Comparison of ENCODE assay signal across 8 cellular contexts in the genomic region with DNA sequence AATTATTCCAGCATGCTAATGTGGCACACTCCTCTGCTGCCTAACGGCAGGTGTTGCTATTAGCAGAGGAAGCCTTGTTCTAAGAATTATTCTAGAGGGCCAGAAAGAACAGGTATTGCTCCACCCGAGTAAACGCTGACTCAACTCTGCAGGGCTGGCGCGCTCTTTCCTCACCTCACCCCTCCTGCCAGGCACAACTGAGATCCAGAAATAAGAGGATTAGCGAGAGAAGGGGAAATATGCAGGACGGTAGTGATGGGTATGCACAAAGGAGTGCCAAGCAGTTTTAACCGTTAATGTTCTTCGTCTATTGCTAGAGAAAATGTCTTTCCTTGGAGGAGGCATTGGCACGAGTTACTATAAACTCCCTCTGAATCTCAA. TPM values are rescaled to one million over a fixed set of nuclear protein-coding genes. Genes with fewer than 3 reads are reported as not detected.
DNase-seq lines count a peak whose midpoint lies in the region; ATAC-seq, FAIRE-seq and TF ChIP-seq lines count a peak whose summit lies in the region.

No MANE protein-coding gene starts in this region.

- H3K9me3 Mint-ChIP-seq in activated naive CD8-positive, alpha-beta T cell treated with anti-CD3 and anti-CD28 coated beads, Interleukin-2, amount 10 ng/mL, durations not matched to agents 7 days and 5 days: no peaks in the 10 kb centered on the region

- H3K9me3 ChIP-seq in HUES6 (ENCODE audit: control insufficient read depth, insufficient read depth, low read depth, low read length) (no peaks in the 10 kb centered on the region), kidney (ENCODE audit: control insufficient read depth in 1 of 2, low read length in 2 of 2) (no peaks in the 10 kb centered on the region), suprapubic skin (no peaks in the 10 kb centered on the region)

- H3K4me1 ChIP-seq in HUES6 (ENCODE audit: control insufficient read depth, insufficient read depth, low read length) (peaks cover 5% of the 10 kb centered on the region; the same call in 1 of the 2 replicates), kidney (ENCODE audit: control insufficient read depth in 1 of 2, insufficient read depth in 1 of 2, low read depth in 1 of 2, low read length in 2 of 2) (no peaks in the 10 kb centered on the region), suprapubic skin (peaks cover 15% of the 10 kb centered on the region)

- no peak overlapping the region for H3K27ac ChIP-seq in HUES6 (ENCODE audit: low read depth, low read length)
- H3K27ac ChIP-seq in kidney (ENCODE audit: low read depth in 2 of 2, low read length in 2 of 2): peak overlapping the region; percentile 79 to 86
- H3K27ac ChIP-seq in suprapubic skin: peak overlapping the region; percentile 6

- TF ChIP-seq POLR2A in suprapubic skin (IDR thresholded peaks at IDR 0.05): no peak

- DNase-seq in activated naive CD8-positive, alpha-beta T cell treated with anti-CD3 and anti-CD28 coated beads, Interleukin-2, amount 10 ng/mL, durations not matched to agents 7 days and 5 days: no peak
- DNase-seq in kidney (peak; percentile 87), suprapubic skin (ENCODE audit: low spot score in 2 of 2) (no peak), NCI-H446 (lab: John Stamatoyannopoulos, UW) (no peak), Kasumi-1 (lab: John Stamatoyannopoulos, UW) (no peak)
- no peak for DNase-seq in activated CD4-positive, alpha-beta T cell treated with anti-CD3 and anti-CD28 coated beads, Interleukin-2, amount 50 U/mL, for 4 hours

- H3K27ac Mint-ChIP-seq in activated naive CD8-positive, alpha-beta T cell treated with anti-CD3 and anti-CD28 coated beads, Interleukin-2, amount 10 ng/mL, durations not matched to agents 7 days and 5 days: no peak overlapping the region

- H3K4me3 Mint-ChIP-seq in activated naive CD8-positive, alpha-beta T cell treated with anti-CD3 and anti-CD28 coated beads, Interleukin-2, amount 10 ng/mL, durations not matched to agents 7 days and 5 days: peak overlapping the region; percentile 86

- POLR2A ChIA-PET in activated naive CD8-positive, alpha-beta T cell treated with anti-CD3 and anti-CD28 coated beads, Interleukin-2, amount 10 ng/mL, durations not matched to agents 7 days and 5 days (lab: Charles Lee): no interaction called here

- H3K36me3 ChIP-seq in HUES6 (ENCODE audit: control insufficient read depth, insufficient read depth, low read length) (no peaks in the 10 kb centered on the region), kidney (ENCODE audit: control insufficient read depth in 1 of 2, insufficient read depth in 2 of 2, low read length in 2 of 2) (no peaks in the 10 kb centered on the region), suprapubic skin (no peaks in the 10 kb centered on the region)

- H3K4me1 Mint-ChIP-seq in activated naive CD8-positive, alpha-beta T cell treated with anti-CD3 and anti-CD28 coated beads, Interleukin-2, amount 10 ng/mL, durations not matched to agents 7 days and 5 days: peaks cover 22% of the 10 kb centered on the region

- H3K27me3 ChIP-seq in HUES6 (ENCODE audit: control insufficient read depth, insufficient read depth, low read length): peaks cover 58% of the 10 kb centered on the region
- H3K27me3 ChIP-seq in suprapubic skin: peaks cover 20% of the 10 kb centered on the region

- H3K4me3 ChIP-seq in HUES6 (ENCODE audit: low read depth, low read length) (peak overlapping the region; percentile 58), kidney (ENCODE audit: low read length in 2 of 2) (peak overlapping the region; percentile 78 to 79), suprapubic skin (peak overlapping the region; percentile 54)

- no peak for FAIRE-seq in kidney (lab: Jason Lieb, UNC)

- no peak for TF ChIP-seq CTCF in kidney (IDR thresholded peaks at IDR 0.05; ENCODE audit: borderline replicate concordance, extremely low read depth, insufficient read depth)
- TF ChIP-seq CTCF in suprapubic skin (IDR thresholded peaks at IDR 0.05): no peak

- H3K27me3 Mint-ChIP-seq in activated naive CD8-positive, alpha-beta T cell treated with anti-CD3 and anti-CD28 coated beads, Interleukin-2, amount 10 ng/mL, durations not matched to agents 7 days and 5 days: peaks cover 54% of the 10 kb centered on the region

- H3K9ac ChIP-seq in HUES6 (ENCODE audit: low read length) (no peak overlapping the region), kidney (ENCODE audit: low read length in 2 of 2) (peak overlapping the region; percentile 33 to 74)

- intact Hi-C loops in kidney (cut with DNase I): no loop called here

- 1% methylated on average over 10 of the region's 10 CpGs for WGBS in suprapubic skin

- ATAC-seq in GM18498 (IDR thresholded peaks at IDR 0.05; ENCODE audit: unreplicated experiment): peak; percentile 12
- no peak for ATAC-seq in activated naive CD8-positive, alpha-beta T cell treated with anti-CD3 and anti-CD28 coated beads, Interleukin-2, amount 10 ng/mL, durations not matched to agents 7 days and 5 days (ENCODE audit: low read depth)

- H3K36me3 Mint-ChIP-seq in activated naive CD8-positive, alpha-beta T cell treated with anti-CD3 and anti-CD28 coated beads, Interleukin-2, amount 10 ng/mL, durations not matched to agents 7 days and 5 days: no peaks in the 10 kb centered on the region

- no peak for TF ChIP-seq EP300 in suprapubic skin (IDR thresholded peaks at IDR 0.05)

RNA-seq across cellular contexts. Expression of a gene that starts 0.4 kb away (rescaled TPM):
- under 1 TPM; 0.69 to 0.77 TPM for total RNA-seq in activated naive CD8-positive, alpha-beta T cell treated with anti-CD3 and anti-CD28 coated beads, Interleukin-2, amount 10 ng/mL, durations not matched to agents 7 days and 5 days
- total RNA-seq in kidney (141 TPM), suprapubic skin (1 to 10 TPM; 3.1 to 4.9 (median 3.8) TPM)
- polyA plus RNA-seq in kidney (ENCODE audit: insufficient read depth, low read depth, low replicate concordance): 62.8 TPM

Comparison
In these comparisons a context has a peak if more than half of its experiments do, and no peak if none do; other contexts are left out.
1. RNA of a gene that starts 0.4 kb away (total RNA-seq): 141 TPM in kidney (single experiment); 3.1 to 4.9 TPM in suprapubic skin and 0.69 to 0.77 TPM in activated naive CD8-positive, alpha-beta T cell treated with anti-CD3 and anti-CD28 coated beads, Interleukin-2, amount 10 ng/mL, durations not matched to agents 7 days and 5 days; every median in the first group is over 10 times any median in the second.
2. Peak in every context shown above with its lines, with median percentiles within 50 percentile points of each other: H3K4me3 ChIP-seq.